In the genomic region with DNA sequence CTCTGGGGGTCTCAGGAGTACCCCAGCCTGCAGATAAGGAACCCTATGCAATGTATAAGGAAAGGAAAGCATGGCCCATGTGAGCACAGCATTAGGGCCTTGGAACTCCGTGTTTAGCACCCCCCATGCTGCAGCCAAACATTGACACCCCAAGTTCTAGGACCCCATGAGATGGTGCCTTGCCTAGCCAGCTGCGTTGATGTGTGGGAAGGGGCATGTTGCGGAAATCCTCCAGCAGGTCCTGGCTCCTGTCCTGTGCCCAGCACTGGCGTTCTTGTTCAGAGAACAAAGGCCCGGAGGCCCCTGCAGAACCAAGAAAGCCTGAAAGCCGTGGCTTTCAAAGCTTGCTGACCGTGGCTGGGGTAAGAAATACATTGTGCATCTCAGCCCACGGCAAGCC, we compare ENCODE assay signal across 21 cellular contexts.
"Had no signal": no experiment of that assay in that cellular context is flagged by ENCODE, and none has a peak within 500 bp of the region (broad histone marks: within the 10 kb centered on the region; RNA-seq: fewer than 3 reads in every experiment).

No MANE protein-coding gene starts in this region.

- H3K36me3 ChIP-seq: MG63, SJSA1 had no signal

- ATAC-seq: HepG2 had no signal

- H3K4me3 ChIP-seq: MG63, SJSA1, SK-N-MC had no signal

- H3K4me1 ChIP-seq: SJSA1 had no signal

- H3K9me3 ChIP-seq: MG63, SJSA1 had no signal

- H3K27ac ChIP-seq: SJSA1, SK-N-MC had no signal

- DNase-seq: IMR-90, Karpas-422, KG1, MG63, NCI-H1092, NCI-H1105 treated with DMSO at 0.1 percent for 48 hours, NCI-H1417 treated with DMSO at 0.1 percent for 48 hours, NCI-H146, NCI-H1694 treated with DMSO at 0.1 percent for 48 hours, NCI-H1930, NCI-H2081, NCI-H2107, NCI-H2227 treated with DMSO at 0.1 percent for 48 hours, NCI-H524, NCI-H526 treated with DMSO at 0.1 percent for 48 hours, NCI-H748 treated with DMSO at 0.1 percent for 48 hours, Right ventricle myocardium superior, SIG-M5 had no signal

- H3K27me3 ChIP-seq: MG63, SJSA1 had no signal
